ENCODE assay signal across 1 cellular context in genomic region chr5:119396265-119396664, GRCh38.
TF ChIP-seq lines count a peak whose summit lies in the region.

No MANE protein-coding gene starts in this region.

TF ChIP-seq in K562, 482 proteins besides CTCF, POLR2A, EP300 and RAD21:
- no peak for TF ChIP-seq ARNT (IDR thresholded peaks at IDR 0.05)
- 0 out of 2 replicates have a peak, but pooled peaks have one; percentile 19 for TF ChIP-seq NFE2 (IDR thresholded peaks at IDR 0.05; ENCODE audit: low read depth)
- no peak for TF ChIP-seq THRAP3 (IDR thresholded peaks at IDR 0.05; ENCODE audit: borderline replicate concordance)
- TF ChIP-seq TAL1 (IDR thresholded peaks at IDR 0.05), result no peak
- no peak for TF ChIP-seq ZMIZ1 (IDR thresholded peaks at IDR 0.05; ENCODE audit: low read depth in 2 of 2, low read length in 2 of 2)
- no peak for TF ChIP-seq HSF4 (CRISPR knock-in tag; IDR thresholded peaks at IDR 0.05; ENCODE audit: borderline replicate concordance)
- TF ChIP-seq NCOA1 (IDR thresholded peaks at IDR 0.05; ENCODE audit: low read depth), result no peak
- TF ChIP-seq NUFIP1 (IDR thresholded peaks at IDR 0.05; ENCODE audit: partially characterized antibody), result no peak
